ENCODE assay signal across 8 cellular contexts in the genomic region with DNA sequence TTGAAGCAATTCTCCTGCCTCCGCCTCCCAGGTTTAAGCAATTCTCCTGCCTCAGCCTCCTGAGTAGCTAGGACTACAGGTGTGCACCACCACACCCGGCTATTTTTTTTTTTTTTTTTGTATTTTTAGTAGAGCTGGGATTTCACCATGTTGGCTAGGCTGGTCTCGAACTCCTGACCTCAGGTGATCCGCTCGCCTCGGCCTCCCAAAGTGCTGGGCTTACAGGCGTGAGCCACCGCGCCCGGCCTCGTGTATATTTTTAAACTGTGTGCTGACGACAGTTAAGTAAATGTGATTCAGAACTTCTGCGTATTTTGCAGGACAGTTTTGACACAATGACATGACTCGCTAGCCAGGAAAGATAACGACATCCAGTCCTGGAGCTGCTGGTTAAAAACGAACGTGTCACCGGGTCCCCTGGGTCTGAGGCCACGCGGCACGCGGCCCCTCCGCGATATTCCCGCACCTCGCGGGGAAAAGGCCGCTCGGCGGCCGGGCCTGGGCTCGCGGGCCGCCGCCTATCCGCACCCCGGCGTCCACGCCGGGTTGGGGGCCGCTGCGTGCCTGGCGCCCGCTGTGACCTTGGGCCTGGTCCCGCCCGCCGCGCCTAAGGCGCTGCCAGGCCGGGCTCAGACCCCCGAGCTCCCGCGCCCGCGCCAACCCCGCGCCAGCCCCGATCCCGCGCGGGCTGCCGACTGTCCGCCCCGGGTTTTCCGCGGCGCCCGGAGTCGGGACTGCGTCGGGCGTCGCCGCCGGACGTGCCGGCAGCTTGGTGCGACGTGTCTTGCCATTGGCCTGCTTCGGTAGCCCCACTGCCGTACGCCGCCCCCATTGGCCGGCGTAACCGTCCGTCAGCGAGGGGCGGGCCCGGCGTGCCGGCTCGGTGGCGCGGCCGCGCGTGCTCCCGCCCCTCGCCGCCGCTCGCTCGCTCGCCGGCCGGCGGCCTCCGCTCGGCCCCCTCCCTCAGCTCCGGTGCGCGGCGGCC. TPM values are rescaled to one million over a fixed set of nuclear protein-coding genes. Genes with fewer than 3 reads are reported as not detected.
DNase-seq lines count a peak whose midpoint lies in the region; ATAC-seq, FAIRE-seq and TF ChIP-seq lines count a peak whose summit lies in the region.

TSS of gene FOXK2 (plus strand) at position 907 of the 985 bp plus-strand sequence. CDS start 157 bp downstream, outside the sequence.

- intact Hi-C loops in PC-3 (cut with micrococcal nuclease), result no loop called here

- peak; percentile 94 for DNase-seq in D721Med (ENCODE audit: insufficient read length, low spot score)
- DNase-seq in HuH-7 (ENCODE audit: low spot score), result peak; percentile 98
- peak; percentile 97 for DNase-seq in PC-3
- DNase-seq in activated T-cell treated with anti-CD3 and anti-CD28 coated beads for 4 hours, result peak; percentile 91
- DNase-seq in epithelial cell of esophagus (ENCODE audit: low read depth), result peak; percentile 95
- DNase-seq in stimulated activated CD8-positive, alpha-beta memory T cell treated with anti-CD3 and anti-CD28 coated beads, Interleukin-2, amount 100 ng/mL, for 1 hour (ENCODE audit: low read depth in 2 of 2), result peak; percentile 87

- peak within 1 kb of the TSS; percentile 92 for H2AFZ ChIP-seq in PC-3 (ENCODE audit: low read length)

- FAIRE-seq in D721Med (lab: Jason Lieb, UNC), result no peak

- ATAC-seq in GM21447 (IDR thresholded peaks at IDR 0.05; ENCODE audit: unreplicated experiment) (peak; percentile 93), PC-3 (peak; percentile 96)

- H3K4me2 ChIP-seq in PC-3 (ENCODE audit: low read length), result peak within 1 kb of the TSS; percentile 90

- peak within 1 kb of the TSS; percentile 88 for H3K9ac ChIP-seq in PC-3 (ENCODE audit: low read length)

- peak within 1 kb of the TSS; percentile 71 for H3K27ac ChIP-seq in PC-3 (ENCODE audit: low read length)

- BruUV-seq in PC-3 (replicated peaks; lab: Mats Ljungman, UMichigan), result no TSS peak

- CTCF ChIA-PET in PC-3 (lab: Charles Lee), result no interaction called here

- no peaks in the 10 kb centered on the region for H3K9me2 ChIP-seq in PC-3 (replicated peaks; ENCODE audit: low read length)

- peaks cover 43% of the 10 kb centered on the region for H3K79me2 ChIP-seq in PC-3 (ENCODE audit: low read length)

- no peak for TF ChIP-seq CTCF in D721Med (IDR thresholded peaks at IDR 0.05; ENCODE audit: insufficient read depth, missing control alignments)
- TF ChIP-seq CTCF in PC-3 (conservative IDR thresholded peaks at IDR 0.05; ENCODE audit: low read depth, low read length), result no peak
- TF ChIP-seq CTCF in epithelial cell of esophagus (IDR thresholded peaks at IDR 0.05; ENCODE audit: insufficient read depth, low read depth, low read length, missing control alignments), result no peak

- peaks cover 27% of the 10 kb centered on the region for H4K20me1 ChIP-seq in PC-3 (ENCODE audit: low read length)

- POLR2A ChIA-PET in PC-3 (lab: Charles Lee; ENCODE audit: unreplicated experiment), result interaction anchor here (0.6 to 0.7 kb wide), 2 partner anchors 101 to 135 kb away, joined by 3 read pairs; no protein-coding TSS in a partner anchor

- H3F3A ChIP-seq in PC-3 (ENCODE audit: low read length, unreplicated experiment), result no peaks in the 10 kb centered on the region

- H3K27me3 ChIP-seq in PC-3 (ENCODE audit: low read length), result no peaks in the 10 kb centered on the region
- no peaks in the 10 kb centered on the region for H3K27me3 ChIP-seq in mononuclear cell (ENCODE audit: insufficient read depth, low read length)

- no peaks in the 10 kb centered on the region for H3K36me3 ChIP-seq in PC-3 (ENCODE audit: low read depth, low read length)

- H3K9me3 ChIP-seq in PC-3 (ENCODE audit: low read length), result no peaks in the 10 kb centered on the region
- no peaks in the 10 kb centered on the region for H3K9me3 ChIP-seq in mononuclear cell (ENCODE audit: low read depth, low read length)

- H3K4me1 ChIP-seq in PC-3 (ENCODE audit: insufficient read depth, low read length) (peaks cover 12% of the 10 kb centered on the region; the same call in 1 of the 2 replicates), mononuclear cell (ENCODE audit: insufficient read depth, low read length) (peaks cover 37% of the 10 kb centered on the region)

- H3K4me3 ChIP-seq in PC-3 (ENCODE audit: low read length), result peak within 1 kb of the TSS; percentile 78
- H3K4me3 ChIP-seq in epithelial cell of esophagus (ENCODE audit: low read length), result peak within 1 kb of the TSS; percentile 56
- peak within 1 kb of the TSS; percentile 60 for H3K4me3 ChIP-seq in mononuclear cell (ENCODE audit: low read length)

RNA-seq across cellular contexts. Expression of gene FOXK2, which starts in this region (rescaled TPM):
- 60.5 and 71.0 TPM in 2 replicates for total RNA-seq in PC-3 (2014; rRNA removed)
- 16.1 TPM for total RNA-seq in mononuclear cell

Comparison
In these comparisons a context has a peak if more than half of its experiments do, and no peak if none do; other contexts are left out.
1. Peak in every context shown above with its lines: DNase-seq, ATAC-seq, H3K4me3 ChIP-seq and H3K27ac ChIP-seq.